30 cellular contexts compared by ENCODE assay signal in genomic region chr4:183718876-183719275, GRCh38.
"Had no signal": no experiment of that assay in that cellular context is flagged by ENCODE, and none has a peak within 500 bp of the region (broad histone marks: within the 10 kb centered on the region; RNA-seq: fewer than 3 reads in every experiment).

No MANE protein-coding gene starts in this region.

- DNase-seq: colonic mucosa; effector CD8-positive, alpha-beta T cell; endodermal cell; heart left ventricle; kidney glomerular epithelial cell; left colon; left ventricle myocardium superior; mesenchymal stem cell; mucosa of descending colon; naive B cell; sigmoid colon; stimulated activated CD4-positive, alpha-beta T cell treated with anti-CD3 and anti-CD28 coated beads, Interleukin-2, amount 100 ng/mL, for 24 hours; stimulated activated CD4-positive, alpha-beta T cell treated with anti-CD3 and anti-CD28 coated beads, Interleukin-4, amount 100 ng/mL, for 24 hours; stimulated activated naive CD4-positive, alpha-beta T cell treated with Interleukin-2 at 50 U/mL for 16 hours; stomach; thyroid gland; trophoblast cell had no signal

- H3K4me3 ChIP-seq: colonic mucosa, esophagus muscularis mucosa, gastroesophageal sphincter, heart left ventricle, hepatocyte, lung, mucosa of descending colon, neural progenitor cell, right atrium auricular region, sigmoid colon, stomach, thyroid gland had no signal

- H3K36me3 Mint-ChIP-seq: natural killer cell treated with Interleukin-12 subunit alpha and Interleukin-12 subunit beta and Interleukin-15 and Interleukin-18, amount 100 ng/mL, for 72 hours; neural progenitor cell had no signal

- H3K27me3 Mint-ChIP-seq: natural killer cell treated with Interleukin-12 subunit alpha and Interleukin-12 subunit beta and Interleukin-15 and Interleukin-18, amount 100 ng/mL, for 72 hours; progenitor cell of endocrine pancreas had no signal

- ATAC-seq: foreskin keratinocyte; gastroesophageal sphincter; heart left ventricle; left colon; left ventricle myocardium superior; mucosa of descending colon; natural killer cell treated with Interleukin-12 subunit alpha and Interleukin-12 subunit beta and Interleukin-15 and Interleukin-18, amount 100 ng/mL, for 72 hours; stimulated activated effector memory CD8-positive, alpha-beta T cell treated with anti-CD3 and anti-CD28 coated beads, Interleukin-12 subunit alpha, Interleukin-12 subunit beta, amount 100 ng/mL, for 72 hours had no signal

- H3K9me3 Mint-ChIP-seq: dendritic cell treated with granulocyte-macrophage colony-stimulating factor and Interleukin-4, amounts not matched to agents 40 ng/mL and 50 ng/mL, for 4 days; endodermal cell; natural killer cell treated with Interleukin-12 subunit alpha and Interleukin-12 subunit beta and Interleukin-15 and Interleukin-18, amount 100 ng/mL, for 72 hours; stimulated activated effector memory CD8-positive, alpha-beta T cell treated with anti-CD3 and anti-CD28 coated beads, Interleukin-12 subunit alpha, Interleukin-12 subunit beta, amount 100 ng/mL, for 72 hours had no signal

- H3K4me1 Mint-ChIP-seq: endodermal cell had no signal

- H3K9me3 ChIP-seq: colonic mucosa, esophagus muscularis mucosa, gastroesophageal sphincter, mucosa of descending colon, right atrium auricular region, sigmoid colon, stomach, thyroid gland had no signal

- H3K36me3 ChIP-seq: colonic mucosa, neural progenitor cell, right atrium auricular region had no signal

- H3K4me1 ChIP-seq: colonic mucosa, foreskin keratinocyte, neural progenitor cell, parathyroid adenoma had no signal

- H3K4me2 ChIP-seq: hepatocyte, neural progenitor cell had no signal

- H2AFZ ChIP-seq: hepatocyte, neural progenitor cell, parathyroid adenoma had no signal

- H3K27ac Mint-ChIP-seq: dendritic cell treated with granulocyte-macrophage colony-stimulating factor and Interleukin-4, amounts not matched to agents 40 ng/mL and 50 ng/mL, for 4 days; endodermal cell; mesothelial cell of epicardium; neural progenitor cell; stimulated activated effector memory CD8-positive, alpha-beta T cell treated with anti-CD3 and anti-CD28 coated beads, Interleukin-12 subunit alpha, Interleukin-12 subunit beta, amount 100 ng/mL, for 72 hours had no signal

- H3K27me3 ChIP-seq: colonic mucosa, foreskin keratinocyte, gastroesophageal sphincter, heart left ventricle, hepatocyte, right atrium auricular region, thyroid gland had no signal

- H3K27ac ChIP-seq: colonic mucosa, esophagus muscularis mucosa, foreskin keratinocyte, gastroesophageal sphincter, heart left ventricle, hepatocyte, neural progenitor cell, parathyroid adenoma, right atrium auricular region, sigmoid colon, stomach, thyroid gland had no signal

- H3K79me2 ChIP-seq: hepatocyte, parathyroid adenoma had no signal

- H3K4me3 Mint-ChIP-seq: dendritic cell treated with granulocyte-macrophage colony-stimulating factor and Interleukin-4, amounts not matched to agents 40 ng/mL and 50 ng/mL, for 4 days; endodermal cell; mesothelial cell of epicardium; natural killer cell treated with Interleukin-12 subunit alpha and Interleukin-12 subunit beta and Interleukin-15 and Interleukin-18, amount 100 ng/mL, for 72 hours; neural progenitor cell; stimulated activated effector memory CD8-positive, alpha-beta T cell treated with anti-CD3 and anti-CD28 coated beads, Interleukin-12 subunit alpha, Interleukin-12 subunit beta, amount 100 ng/mL, for 72 hours had no signal

- H3K9ac ChIP-seq: neural progenitor cell, parathyroid adenoma had no signal
